Comparison of ENCODE assay signal across 8 cellular contexts in the genomic region with DNA sequence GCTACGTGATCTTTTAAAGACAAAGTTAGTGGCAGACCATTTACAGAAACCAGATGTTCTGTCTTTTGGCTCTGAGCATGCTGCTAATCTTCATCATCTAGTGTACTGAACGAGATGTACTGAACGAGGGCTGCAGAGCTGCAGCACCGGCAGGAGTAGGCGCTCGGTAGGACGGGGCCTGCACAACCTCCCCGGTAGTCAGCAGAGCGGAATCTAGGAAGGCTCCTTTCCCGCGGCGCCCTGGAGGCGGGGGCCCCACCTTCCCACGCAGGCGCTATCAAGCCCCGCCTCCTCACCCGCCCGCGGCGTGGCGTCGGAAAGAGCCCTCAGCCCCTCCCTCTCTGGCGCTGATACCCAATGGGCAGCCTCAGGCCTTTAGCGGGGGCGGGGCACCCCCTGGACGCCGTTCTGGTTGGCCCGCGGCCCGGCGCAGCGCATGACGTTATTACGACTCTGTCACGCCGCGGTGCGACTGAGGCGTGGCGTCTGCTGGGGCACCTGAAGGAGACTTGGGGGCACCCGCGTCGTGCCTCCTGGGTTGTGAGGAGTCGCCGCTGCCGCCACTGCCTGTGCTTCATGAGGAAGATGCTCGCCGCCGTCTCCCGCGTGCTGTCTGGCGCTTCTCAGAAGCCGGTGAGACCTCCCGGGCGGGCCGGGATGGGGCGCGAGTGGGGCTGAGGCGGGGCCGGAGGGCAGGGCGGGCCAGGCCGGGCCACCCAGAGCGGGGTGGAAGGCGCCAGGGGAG. TPM values are rescaled to one million over a fixed set of nuclear protein-coding genes. Genes with fewer than 3 reads are reported as not detected.
DNase-seq lines count a peak whose midpoint lies in the region; ATAC-seq, FAIRE-seq and TF ChIP-seq lines count a peak whose summit lies in the region.

A gene (plus strand): TSS at position 466 of the 745 bp plus-strand sequence. CDS start 111 bp downstream, at position 577.

- H3K9ac ChIP-seq in astrocyte (ENCODE audit: low read length) (peak within 1 kb of the TSS; percentile 86), rectal smooth muscle tissue (ENCODE audit: low read length) (peak within 1 kb of the TSS; percentile 80)

- H3K4me3 Mint-ChIP-seq in astrocyte (ENCODE audit: unreplicated experiment) = peak within 1 kb of the TSS; percentile 87

- TF ChIP-seq POLR2A in GM18505 (IDR thresholded peaks at IDR 0.05; ENCODE audit: borderline replicate concordance, extremely low read depth, insufficient read depth, insufficient read length) = peak; percentile 65

- no peaks in the 10 kb centered on the region for H3K9me3 Mint-ChIP-seq in astrocyte (ENCODE audit: unreplicated experiment)

- WGBS in right cardiac atrium = 1% methylated on average over 63 of the region's 64 CpGs
- 0 to 23% methylated on average over 64 of the region's 64 CpGs for WGBS in aorta, 2 donors

- H3K9me3 ChIP-seq in astrocyte (ENCODE audit: insufficient read depth, low read depth, low read length) (no peaks in the 10 kb centered on the region), right cardiac atrium (ENCODE audit: control insufficient read depth, low read length) (no peaks in the 10 kb centered on the region), aorta (ENCODE audit: control insufficient read depth, low read length) (no peaks in the 10 kb centered on the region)

- H2AFZ ChIP-seq in astrocyte (ENCODE audit: low read depth, low read length) = peak within 1 kb of the TSS; percentile 79

- peak; percentile 64 for FAIRE-seq in astrocyte (lab: Jason Lieb, UNC)

- H3K36me3 Mint-ChIP-seq in astrocyte (ENCODE audit: low read depth, unreplicated experiment) = no peaks in the 10 kb centered on the region

- H3K4me1 ChIP-seq in astrocyte (ENCODE audit: insufficient read depth, low read length) = peaks cover 3% of the 10 kb centered on the region
- H3K4me1 ChIP-seq in right cardiac atrium (ENCODE audit: control insufficient read depth, insufficient read depth, low read length) = no peaks in the 10 kb centered on the region
- H3K4me1 ChIP-seq in rectal smooth muscle tissue (ENCODE audit: control insufficient read depth, insufficient read depth, low read length) = peaks cover 3% of the 10 kb centered on the region
- H3K4me1 ChIP-seq in aorta (ENCODE audit: control insufficient read depth in 1 of 2, insufficient read depth in 2 of 2, low read length in 2 of 2) = peaks cover 0 to 2% of the 10 kb centered on the region in 2 donors

- H3K27me3 Mint-ChIP-seq in astrocyte (ENCODE audit: low read depth, unreplicated experiment) = no peaks in the 10 kb centered on the region

- H3K4me1 Mint-ChIP-seq in astrocyte (ENCODE audit: low read depth, unreplicated experiment) = peaks cover 6% of the 10 kb centered on the region

- H3K4me3 ChIP-seq in astrocyte (ENCODE audit: insufficient read depth, low read depth, low read length) (peak within 1 kb of the TSS; percentile 73), right cardiac atrium (ENCODE audit: low read length) (peak within 1 kb of the TSS; percentile 75), rectal smooth muscle tissue (ENCODE audit: low read length) (peak within 1 kb of the TSS; percentile 79), aorta (ENCODE audit: low read length in 2 of 2) (peak within 1 kb of the TSS; percentile 31 to 47)

- H3K27ac Mint-ChIP-seq in astrocyte (ENCODE audit: unreplicated experiment) = peak within 1 kb of the TSS; percentile 58

- H3K36me3 ChIP-seq in astrocyte (ENCODE audit: insufficient read depth, low read length) = no peaks in the 10 kb centered on the region
- no peaks in the 10 kb centered on the region for H3K36me3 ChIP-seq in rectal smooth muscle tissue (ENCODE audit: control insufficient read depth, insufficient read depth, low read length)
- H3K36me3 ChIP-seq in aorta (ENCODE audit: control insufficient read depth in 1 of 2, insufficient read depth in 2 of 2, low read length in 1 of 2) = no peaks in the 10 kb centered on the region

- peak within 1 kb of the TSS; percentile 66 for H3K27ac ChIP-seq in astrocyte (ENCODE audit: low read depth, low read length)
- peak within 1 kb of the TSS; percentile 89 for H3K27ac ChIP-seq in right cardiac atrium (ENCODE audit: low read length)
- peak within 1 kb of the TSS; percentile 89 for H3K27ac ChIP-seq in rectal smooth muscle tissue (ENCODE audit: low read depth, low read length)
- peak within 1 kb of the TSS in 1 of 2 donors; percentile 85 for H3K27ac ChIP-seq in aorta (ENCODE audit: low read depth in 1 of 2, low read length in 2 of 2)

- no peak for TF ChIP-seq CTCF in astrocyte (IDR thresholded peaks at IDR 0.05; ENCODE audit: insufficient read depth, low read depth, low read length)

- peaks cover 21% of the 10 kb centered on the region for H4K20me1 ChIP-seq in astrocyte (ENCODE audit: insufficient read depth, low read length)

- H3K27me3 ChIP-seq in astrocyte (ENCODE audit: insufficient read depth, low read length) (no peaks in the 10 kb centered on the region), right cardiac atrium (ENCODE audit: control insufficient read depth, insufficient read depth) (no peaks in the 10 kb centered on the region), rectal smooth muscle tissue (ENCODE audit: control insufficient read depth, insufficient read depth, low read length) (no peaks in the 10 kb centered on the region), aorta (ENCODE audit: control insufficient read depth in 1 of 2, insufficient read depth in 2 of 2, low read length in 1 of 2) (no peaks in the 10 kb centered on the region)

- peaks cover 46% of the 10 kb centered on the region for H3K79me2 ChIP-seq in astrocyte (ENCODE audit: insufficient read depth, low read length)

- ATAC-seq in GM18505 (IDR thresholded peaks at IDR 0.05; ENCODE audit: unreplicated experiment) (peak; percentile 98), HG02973 (IDR thresholded peaks at IDR 0.05; ENCODE audit: unreplicated experiment) (peak; percentile 97), right cardiac atrium (peak; percentile 99), aorta (ENCODE audit: low FRiP score) (peak; percentile 97)

- H3K4me2 ChIP-seq in astrocyte (ENCODE audit: low read length) = peak within 1 kb of the TSS; percentile 83

- intact Hi-C loops in right cardiac atrium (cut with DNase I) = no loop called here
- intact Hi-C loops in aorta (cut with DNase I) = no loop called here

- DNase-seq in NCI-H2029 (lab: John Stamatoyannopoulos, UW) = peak; percentile 88
- peak; percentile 84 for DNase-seq in T-helper 22 cell (ENCODE audit: low read depth)
- peak; percentile 72 for DNase-seq in astrocyte (ENCODE audit: low read depth)
- peak; percentile 94 to 98 (median 97) for DNase-seq in right cardiac atrium
- DNase-seq in aorta = peak; percentile 96 to 97

RNA-seq across cellular contexts. Expression of the gene that starts here (rescaled TPM):
- total RNA-seq in astrocyte (158 and 163 TPM in 2 replicates), right cardiac atrium (100 to 1,000 TPM; 623 to 812 (median 766) TPM), aorta (100 to 1,000 TPM in 1 of 2 donors, 10 to 100 TPM in 1; 92.7 to 106 TPM)
- polyA plus RNA-seq in right cardiac atrium (713 TPM), aorta (100 to 1,000 TPM in 1 of 2 donors, 10 to 100 TPM in 1; 64.5 to 150 TPM)
